In genomic region chr2:1995086-1995485, GRCh38 we compare ENCODE assay signal across 15 cellular contexts.
"Had no signal": no experiment of that assay in that cellular context is flagged by ENCODE, and none has a peak within 500 bp of the region (broad histone marks: within the 10 kb centered on the region; RNA-seq: fewer than 3 reads in every experiment).

No MANE protein-coding gene starts in this region.

- H3K36me3 ChIP-seq: thyroid gland had no signal

- H3K36me3 Mint-ChIP-seq: naive B cell; stimulated activated naive B cell treated with anti-CD40 and anti-IgM and Interleukin-4, amounts not matched to agents 10 μg/mL and 1 μg/mL and 100 μg/mL, for 72 hours had no signal

- H3K4me3 Mint-ChIP-seq: activated CD8-positive, alpha-beta T cell treated with anti-CD3 and anti-CD28 coated beads for 36 hours; naive B cell; stimulated activated naive B cell treated with anti-CD40 and anti-IgM and Interleukin-4, amounts not matched to agents 10 μg/mL and 1 μg/mL and 100 μg/mL, for 72 hours; WTC11 had no signal

- H3K27ac ChIP-seq: thyroid gland had no signal

- ATAC-seq: WTC11 had no signal

- H3K4me1 ChIP-seq: thyroid gland had no signal

- H3K27ac Mint-ChIP-seq: activated CD8-positive, alpha-beta T cell treated with anti-CD3 and anti-CD28 coated beads for 36 hours; activated T-cell treated with anti-CD3 and anti-CD28 coated beads, Interleukin-2, amount 50 U/mL, for 72 hours; stimulated activated naive B cell treated with anti-CD40 and anti-IgM and Interleukin-4, amounts not matched to agents 10 μg/mL and 1 μg/mL and 100 μg/mL, for 72 hours; WTC11 had no signal

- H3K27me3 ChIP-seq: thyroid gland had no signal

- H3K4me3 ChIP-seq: lung, thyroid gland had no signal

- H3K9me3 Mint-ChIP-seq: activated CD8-positive, alpha-beta T cell treated with anti-CD3 and anti-CD28 coated beads for 36 hours; activated T-cell treated with anti-CD3 and anti-CD28 coated beads, Interleukin-2, amount 50 U/mL, for 72 hours had no signal

- H3K9me3 ChIP-seq: thyroid gland had no signal

- DNase-seq: activated CD4-positive, alpha-beta T cell treated with anti-CD3 and anti-CD28 coated beads for 48 hours; activated CD8-positive, alpha-beta memory T cell treated with anti-CD3 and anti-CD28 coated beads, Interleukin-2, amount 50 U/mL, for 4 hours; activated CD8-positive, alpha-beta T cell treated with anti-CD3 and anti-CD28 coated beads for 36 hours; activated gamma-delta T cell treated with Interleukin-2 at 50 U/mL for 16 hours; activated T-cell treated with anti-CD3 and anti-CD28 coated beads, Interleukin-2, amount 50 U/mL, for 72 hours; cortex of kidney; effector CD8-positive, alpha-beta T cell; foreskin melanocyte; naive B cell; nucleus accumbens; stimulated activated CD4-positive, alpha-beta T cell treated with anti-CD3 and anti-CD28 coated beads, Interleukin-4, amount 100 ng/mL, for 1 hour; stimulated activated naive B cell treated with anti-CD40 and anti-IgM and Interleukin-4, amounts not matched to agents 10 μg/mL and 1 μg/mL and 100 μg/mL, for 72 hours; thyroid gland had no signal
